37 cellular contexts compared by ENCODE assay signal in genomic region chr10:116195039-116195438, GRCh38.
"Had no signal": no experiment of that assay in that cellular context is flagged by ENCODE, and none has a peak within 500 bp of the region (broad histone marks: within the 10 kb centered on the region; RNA-seq: fewer than 3 reads in every experiment).

No MANE protein-coding gene starts in this region.

- H3K4me3 Mint-ChIP-seq: activated B cell treated with CpG ODN at 0.5 μM for 24 hours; activated CD4-positive, alpha-beta memory T cell treated with anti-CD3 and anti-CD28 coated beads for 36 hours; activated CD4-positive, alpha-beta T cell treated with anti-CD3 and anti-CD28 coated beads, Interleukin-2, amount 10 ng/mL, durations not matched to agents 24 days and 14 days; activated CD8-positive, alpha-beta T cell treated with anti-CD3 and anti-CD28 coated beads for 36 hours; activated naive CD4-positive, alpha-beta T cell treated with anti-CD3 and anti-CD28 coated beads for 36 hours; activated naive CD8-positive, alpha-beta T cell treated with anti-CD3 and anti-CD28 coated beads for 36 hours; activated T-cell treated with anti-CD3 and anti-CD28 coated beads, Interleukin-2, amount 50 U/mL, for 4 hours; activated T-cell treated with anti-CD3 and anti-CD28 coated beads, Interleukin-2, amount 50 U/mL, for 72 hours; activated T-helper 1 cell treated with anti-CD3 and anti-CD28 coated beads, Interleukin-12 subunit alpha, Interleukin-12 subunit beta, Interleukin-2, Interleukin-4 antibody, amounts not matched to agents 30 ng/mL and 10 ng/mL and 1 ng/mL, durations not matched to agents 14 hours and 24 hours and 36 hours; activated T-helper 17 cell treated with anti-CD3 and anti-CD28 coated beads, Interleukin-2, amount 50 U/mL, for 72 hours; T-helper 1 cell treated with Interleukin-12 subunit alpha and Interleukin-12 subunit beta and Interleukin-4 antibody, amounts not matched to agents 30 μg/mL and 1 μg/mL, for 36 hours; T-helper 2 cell treated with Interferon-gamma antibody and Interleukin-4, amounts not matched to agents 5 μg/mL and 100 μg/mL, for 36 hours had no signal

- H3K27me3 ChIP-seq: adrenal gland, body of pancreas, brain microvascular endothelial cell, breast epithelium had no signal

- H3K36me3 ChIP-seq: adrenal gland, brain microvascular endothelial cell, breast epithelium had no signal

- H3K4me1 Mint-ChIP-seq: activated B cell treated with CpG ODN at 0.5 μM for 24 hours; activated CD4-positive, alpha-beta T cell treated with anti-CD3 and anti-CD28 coated beads, Interleukin-2, amount 10 ng/mL, durations not matched to agents 24 days and 14 days; activated naive CD8-positive, alpha-beta T cell treated with anti-CD3 and anti-CD28 coated beads for 36 hours; activated T-helper 17 cell treated with anti-CD3 and anti-CD28 coated beads, Interleukin-2, amount 50 U/mL, for 72 hours had no signal

- H3K9me3 Mint-ChIP-seq: activated CD4-positive, alpha-beta T cell treated with anti-CD3 and anti-CD28 coated beads, Interleukin-2, amount 10 ng/mL, durations not matched to agents 24 days and 14 days had no signal

- H3K36me3 Mint-ChIP-seq: activated CD4-positive, alpha-beta memory T cell treated with anti-CD3 and anti-CD28 coated beads for 36 hours; activated naive CD8-positive, alpha-beta T cell treated with anti-CD3 and anti-CD28 coated beads for 36 hours had no signal

- FAIRE-seq: astrocyte, TTC549 had no signal

- H3K27me3 Mint-ChIP-seq: activated B cell treated with CpG ODN at 0.5 μM for 24 hours; activated CD4-positive, alpha-beta memory T cell treated with anti-CD3 and anti-CD28 coated beads for 36 hours; activated CD4-positive, alpha-beta T cell treated with anti-CD3 and anti-CD28 coated beads, Interleukin-2, amount 10 ng/mL, durations not matched to agents 24 days and 14 days; activated CD8-positive, alpha-beta T cell treated with anti-CD3 and anti-CD28 coated beads for 36 hours; activated naive CD8-positive, alpha-beta T cell treated with anti-CD3 and anti-CD28 coated beads for 36 hours; activated T-helper 17 cell treated with anti-CD3 and anti-CD28 coated beads, Interleukin-2, amount 50 U/mL, for 72 hours had no signal

- DNase-seq: activated B cell treated with CpG ODN at 0.5 μM for 24 hours; activated CD4-positive, alpha-beta memory T cell treated with anti-CD3 and anti-CD28 coated beads for 36 hours; activated CD4-positive, alpha-beta T cell treated with anti-CD3 and anti-CD28 coated beads for 4 hours; activated CD4-positive, alpha-beta T cell treated with anti-CD3 and anti-CD28 coated beads, Interleukin-2, amount 10 ng/mL, durations not matched to agents 24 days and 14 days; activated CD4-positive, alpha-beta T cell treated with anti-CD3 and anti-CD28 coated beads, Interleukin-2, amount 50 U/mL, for 1 hour; activated CD4-positive, alpha-beta T cell treated with anti-CD3 and anti-CD28 coated beads, Interleukin-2, amount 50 U/mL, for 4 hours; activated CD4-positive, CD25-positive, alpha-beta regulatory T cell treated with anti-CD3 and anti-CD28 coated beads, Interleukin-2, amount 50 U/mL, for 72 hours; activated CD8-positive, alpha-beta memory T cell treated with anti-CD3 and anti-CD28 coated beads, Interleukin-2, amount 50 U/mL, for 4 hours; activated CD8-positive, alpha-beta T cell treated with anti-CD3 and anti-CD28 coated beads for 36 hours; activated effector memory CD4-positive, alpha-beta T cell treated with anti-CD3 and anti-CD28 coated beads, Interleukin-2, amount 50 U/mL, for 16 hours; activated gamma-delta T cell treated with Interleukin-2 at 50 U/mL for 16 hours; activated naive CD4-positive, alpha-beta T cell; activated naive CD4-positive, alpha-beta T cell treated with anti-CD3 and anti-CD28 coated beads for 36 hours; activated naive CD4-positive, alpha-beta T cell treated with anti-CD3 and anti-CD28 coated beads, Interleukin-2, amount 50 U/mL, for 16 hours; activated naive CD8-positive, alpha-beta T cell treated with anti-CD3 and anti-CD28 coated beads for 36 hours; activated T-cell treated with anti-CD3 and anti-CD28 coated beads for 4 hours; activated T-cell treated with anti-CD3 and anti-CD28 coated beads, Interleukin-2, amount 50 U/mL, for 1 hour; activated T-cell treated with anti-CD3 and anti-CD28 coated beads, Interleukin-2, amount 50 U/mL, for 4 hours; activated T-cell treated with anti-CD3 and anti-CD28 coated beads, Interleukin-2, amount 50 U/mL, for 72 hours; adrenal gland; amniotic stem cell; aorta; body of pancreas; brain microvascular endothelial cell; central memory CD4-positive, alpha-beta T cell; T-helper 1 cell; T-helper 2 cell; T-helper 9 cell had no signal

- H3K27ac Mint-ChIP-seq: activated B cell treated with CpG ODN at 0.5 μM for 24 hours; activated CD4-positive, alpha-beta memory T cell treated with anti-CD3 and anti-CD28 coated beads for 36 hours; activated CD4-positive, alpha-beta T cell treated with anti-CD3 and anti-CD28 coated beads, Interleukin-2, amount 10 ng/mL, durations not matched to agents 24 days and 14 days; activated CD8-positive, alpha-beta T cell treated with anti-CD3 and anti-CD28 coated beads for 36 hours; activated naive CD4-positive, alpha-beta T cell treated with anti-CD3 and anti-CD28 coated beads for 36 hours; activated naive CD4-positive, alpha-beta T cell treated with anti-CD3 and anti-CD28 coated beads, Interleukin-2, amount 50 U/mL, for 72 hours; activated naive CD8-positive, alpha-beta T cell treated with anti-CD3 and anti-CD28 coated beads for 36 hours; activated T-cell treated with anti-CD3 and anti-CD28 coated beads, Interleukin-2, amount 50 U/mL, for 72 hours; activated T-helper 1 cell treated with anti-CD3 and anti-CD28 coated beads, Interleukin-12 subunit alpha, Interleukin-12 subunit beta, Interleukin-2, Interleukin-4 antibody, amounts not matched to agents 30 ng/mL and 10 ng/mL and 1 ng/mL, durations not matched to agents 14 hours and 24 hours and 36 hours; activated T-helper 17 cell treated with anti-CD3 and anti-CD28 coated beads, Interleukin-2, amount 50 U/mL, for 72 hours; T-helper 1 cell treated with Interleukin-12 subunit alpha and Interleukin-12 subunit beta and Interleukin-4 antibody, amounts not matched to agents 30 μg/mL and 1 μg/mL, for 36 hours; T-helper 2 cell treated with Interferon-gamma antibody and Interleukin-4, amounts not matched to agents 5 μg/mL and 100 μg/mL, for 36 hours had no signal

- H3K4me1 ChIP-seq: adrenal gland, body of pancreas, breast epithelium had no signal

- H3K4me3 ChIP-seq: adrenal gland, body of pancreas, breast epithelium had no signal

- H3K27ac ChIP-seq: adrenal gland, body of pancreas, brain microvascular endothelial cell, breast epithelium, VCaP had no signal
